8 cellular contexts compared by ENCODE assay signal in the genomic region with DNA sequence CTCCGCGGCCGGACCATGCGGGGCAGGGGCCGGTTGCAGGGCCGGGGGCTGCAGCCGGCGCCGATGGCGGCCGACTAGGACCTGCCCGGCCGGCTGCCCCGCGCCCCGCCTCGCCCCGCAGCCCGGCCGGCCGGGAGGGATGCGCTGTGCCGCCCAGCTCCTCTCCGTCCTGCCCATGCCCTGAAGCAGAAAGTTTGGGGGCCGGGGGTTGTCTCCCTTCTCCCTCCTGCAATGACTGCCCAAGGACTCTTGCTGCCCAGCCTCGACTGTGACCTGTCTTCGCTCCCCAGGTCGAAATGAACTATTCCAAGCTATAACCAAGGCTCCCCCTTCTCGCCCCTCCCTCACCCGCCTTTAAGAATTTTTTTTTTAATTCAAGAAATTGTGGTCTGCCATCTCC. TPM values are rescaled to one million over a fixed set of nuclear protein-coding genes. Genes with fewer than 3 reads are reported as not detected.
DNase-seq lines count a peak whose midpoint lies in the region; ATAC-seq and TF ChIP-seq lines count a peak whose summit lies in the region.

No MANE protein-coding gene starts in this region.

- H3K36me3 Mint-ChIP-seq in IgD-negative memory B cell (no peaks in the 10 kb centered on the region), chondrocyte (ENCODE audit: low read depth) (no peaks in the 10 kb centered on the region)
- H3K36me3 Mint-ChIP-seq in naive thymus-derived CD4-positive, alpha-beta T cell, result no peaks in the 10 kb centered on the region

- H3K36me3 ChIP-seq in naive thymus-derived CD4-positive, alpha-beta T cell (ENCODE audit: control insufficient read depth in 2 of 3, insufficient read depth in 3 of 3, low read length in 3 of 3), result no peaks in the 10 kb centered on the region

- H3K27ac ChIP-seq in naive thymus-derived CD4-positive, alpha-beta T cell (ENCODE audit: low read depth, low read length), result no peak overlapping the region

- H3K27ac Mint-ChIP-seq in IgD-negative memory B cell, result no peak overlapping the region
- no peak overlapping the region for H3K27ac Mint-ChIP-seq in chondrocyte (ENCODE audit: unreplicated experiment)
- peak overlapping the region; percentile 16 to 90 (median 67) for H3K27ac Mint-ChIP-seq in naive thymus-derived CD4-positive, alpha-beta T cell

- no peak for DNase-seq in chondrocyte (ENCODE audit: low spot score)
- peak in 2 of 9 donors; percentile 8 for DNase-seq in naive thymus-derived CD4-positive, alpha-beta T cell
- DNase-seq in HCEC 1CT, result no peak
- DNase-seq in amygdala (lab: John Stamatoyannopoulos, UW), result no peak

- ATAC-seq in GM18498 (IDR thresholded peaks at IDR 0.05; ENCODE audit: unreplicated experiment) (peak; percentile 19), HG03342 (IDR thresholded peaks at IDR 0.05; ENCODE audit: unreplicated experiment) (no peak), HG02763 (IDR thresholded peaks at IDR 0.05; ENCODE audit: unreplicated experiment) (no peak)
- ATAC-seq in naive thymus-derived CD4-positive, alpha-beta T cell, result no peak

- H3K27me3 ChIP-seq in naive thymus-derived CD4-positive, alpha-beta T cell (ENCODE audit: control insufficient read depth in 2 of 2, insufficient read depth in 2 of 2, low read length in 2 of 2), result no peaks in the 10 kb centered on the region

- H3K4me1 ChIP-seq in naive thymus-derived CD4-positive, alpha-beta T cell (ENCODE audit: control insufficient read depth in 2 of 2, insufficient read depth in 2 of 2, low read length in 2 of 2), result peaks cover 10 to 13% of the 10 kb centered on the region in 2 donors

- intact Hi-C loops in naive thymus-derived CD4-positive, alpha-beta T cell (cut with micrococcal nuclease), result loop anchor here (1.0 to 5.0 kb wide), 5 partner anchors 44 to 404 kb away; a partner anchor contains a TSS

- H3K9me3 Mint-ChIP-seq in IgD-negative memory B cell (peaks cover 0 to 1% (median 0%) of the 10 kb centered on the region in 3 donors), chondrocyte (ENCODE audit: low read depth) (no peaks in the 10 kb centered on the region)
- no peaks in the 10 kb centered on the region for H3K9me3 Mint-ChIP-seq in naive thymus-derived CD4-positive, alpha-beta T cell

- H3K4me3 ChIP-seq in naive thymus-derived CD4-positive, alpha-beta T cell (ENCODE audit: low read length), result peak overlapping the region; percentile 75

- POLR2A ChIA-PET in naive thymus-derived CD4-positive, alpha-beta T cell (lab: Charles Lee), result interaction anchor here (1.1 to 4.3 kb wide), 5 partner anchors 12 to 57 kb away, joined by 3 to 30 read pairs (median 3); a partner anchor contains a TSS

- H3K27me3 Mint-ChIP-seq in IgD-negative memory B cell, result peaks cover 8% of the 10 kb centered on the region
- no peaks in the 10 kb centered on the region for H3K27me3 Mint-ChIP-seq in chondrocyte (ENCODE audit: low read depth)
- peaks cover 0 to 41% (median 4%) of the 10 kb centered on the region in 5 donors for H3K27me3 Mint-ChIP-seq in naive thymus-derived CD4-positive, alpha-beta T cell

- H3K4me3 Mint-ChIP-seq in IgD-negative memory B cell, result peak overlapping the region; percentile 83 to 99 (median 92)
- peak overlapping the region; percentile 76 for H3K4me3 Mint-ChIP-seq in chondrocyte (ENCODE audit: unreplicated experiment)
- H3K4me3 Mint-ChIP-seq in naive thymus-derived CD4-positive, alpha-beta T cell, result peak overlapping the region; percentile 81 to 99 (median 94)

- TF ChIP-seq CTCF in chondrocyte (IDR thresholded peaks at IDR 0.05), result no peak

- CTCF ChIA-PET in naive thymus-derived CD4-positive, alpha-beta T cell (lab: Charles Lee), result interaction anchor here (1.2 to 5.9 kb wide), 5 partner anchors 10 to 97 kb away, joined by 3 to 89 read pairs (median 11); no protein-coding TSS in a partner anchor

- no peaks in the 10 kb centered on the region for H3K9me3 ChIP-seq in naive thymus-derived CD4-positive, alpha-beta T cell (ENCODE audit: control insufficient read depth in 2 of 3, low read length in 3 of 3)

- H3K4me1 Mint-ChIP-seq in IgD-negative memory B cell (peaks cover 10 to 25% (median 21%) of the 10 kb centered on the region in 3 donors), chondrocyte (ENCODE audit: low read depth) (peaks cover 45% of the 10 kb centered on the region)
- peaks cover 12 to 53% (median 18%) of the 10 kb centered on the region in 7 donors for H3K4me1 Mint-ChIP-seq in naive thymus-derived CD4-positive, alpha-beta T cell

RNA-seq across cellular contexts. Expression of a gene that starts 0.3 kb away (rescaled TPM):
- polyA plus RNA-seq in IgD-negative memory B cell, result 0.11 TPM
- 4.8 to 5.7 TPM (median 5.5 TPM) in 3 replicates for total RNA-seq in chondrocyte
- total RNA-seq in naive thymus-derived CD4-positive, alpha-beta T cell, result 1 to 10 TPM; 1.1 to 3.6 (median 1.8) TPM
- under 1 TPM; 0.30 to 0.38 TPM for polyA plus RNA-seq in naive thymus-derived CD4-positive, alpha-beta T cell

RNA-seq across cellular contexts. Expression of a gene that starts 16.6 kb away (rescaled TPM):
- polyA plus RNA-seq in IgD-negative memory B cell, result 6.1 TPM
- 12.5 to 12.7 TPM (median 12.6 TPM) in 3 replicates for total RNA-seq in chondrocyte
- total RNA-seq in naive thymus-derived CD4-positive, alpha-beta T cell, result 10 to 100 TPM; 11.3 to 18.5 (median 15.2) TPM
- 1 to 10 TPM; 6.4 to 9.5 TPM for polyA plus RNA-seq in naive thymus-derived CD4-positive, alpha-beta T cell

Comparison
In these comparisons a context has a peak if more than half of its experiments do, and no peak if none do; other contexts are left out.
1. H3K27ac Mint-ChIP-seq: peak in naive thymus-derived CD4-positive, alpha-beta T cell (9 of 9); none in IgD-negative memory B cell (0 of 3) and chondrocyte (single experiment).
2. Peak in every context shown above with its lines, with median percentiles within 50 percentile points of each other: H3K4me3 Mint-ChIP-seq.